ENCODE assay signal across 3 cellular contexts in the genomic region with DNA sequence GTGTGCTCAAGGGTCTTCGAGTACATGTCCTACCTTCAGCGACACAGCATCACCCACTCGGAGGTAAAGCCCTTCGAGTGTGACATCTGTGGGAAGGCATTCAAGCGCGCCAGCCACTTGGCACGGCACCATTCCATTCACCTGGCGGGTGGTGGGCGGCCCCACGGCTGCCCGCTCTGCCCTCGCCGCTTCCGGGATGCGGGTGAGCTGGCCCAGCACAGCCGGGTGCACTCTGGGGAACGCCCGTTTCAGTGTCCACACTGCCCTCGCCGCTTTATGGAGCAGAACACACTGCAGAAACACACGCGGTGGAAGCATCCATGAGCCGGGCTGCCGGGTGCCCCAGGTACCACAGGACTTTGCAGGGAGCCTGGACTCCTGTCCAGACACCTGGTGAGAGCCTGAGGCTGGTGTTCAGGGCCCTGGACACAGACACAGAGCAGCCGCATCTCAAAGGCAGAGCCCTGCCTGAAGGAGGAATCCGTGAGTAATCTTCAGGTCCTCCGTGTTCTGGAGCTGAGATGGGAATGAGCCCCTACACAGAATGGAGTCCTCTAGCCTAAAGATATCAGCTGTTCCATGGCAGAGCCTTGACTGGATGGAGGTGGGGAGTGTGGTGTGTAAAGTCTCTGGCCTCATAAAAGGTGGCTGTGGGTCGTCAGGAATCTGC.
TF ChIP-seq lines count a peak whose summit lies in the region.

No MANE protein-coding gene starts in this region.

TF ChIP-seq in Ishikawa, 13 proteins besides CTCF, POLR2A, EP300 and RAD21:
- TF ChIP-seq TEAD4 (IDR thresholded peaks at IDR 0.05) (peak; percentile 33; the same call in 1 of the 2 replicates), TCF12 (IDR thresholded peaks at IDR 0.05; ENCODE audit: low read depth) (peak; percentile 74), TAF1 (IDR thresholded peaks at IDR 0.05; ENCODE audit: low read depth) (0 out of 2 replicates have a peak, but pooled peaks have one; percentile 28), CEBPB (IDR thresholded peaks at IDR 0.05) (no peak), EGR1 (IDR thresholded peaks at IDR 0.05) (peak; percentile 38; the same call in 1 of the 2 replicates), YY1 (IDR thresholded peaks at IDR 0.05; ENCODE audit: low read depth) (0 out of 2 replicates have a peak, but pooled peaks have one; percentile 32), NFIC (IDR thresholded peaks at IDR 0.05) (peak; percentile 73), CREB1 (IDR thresholded peaks at IDR 0.05; ENCODE audit: low read depth) (no peak), FOXM1 (IDR thresholded peaks at IDR 0.05; ENCODE audit: borderline replicate concordance, low read depth) (no peak)
- TF ChIP-seq, protein P1, sequence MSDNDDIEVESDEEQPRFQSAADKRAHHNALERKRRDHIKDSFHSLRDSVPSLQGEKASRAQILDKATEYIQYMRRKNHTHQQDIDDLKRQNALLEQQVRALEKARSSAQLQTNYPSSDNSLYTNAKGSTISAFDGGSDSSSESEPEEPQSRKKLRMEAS (IDR thresholded peaks at IDR 0.05), result peak; percentile 70

TF ChIP-seq in GM12878, 131 proteins besides CTCF, POLR2A, EP300 and RAD21:
- TF ChIP-seq, protein P2, sequence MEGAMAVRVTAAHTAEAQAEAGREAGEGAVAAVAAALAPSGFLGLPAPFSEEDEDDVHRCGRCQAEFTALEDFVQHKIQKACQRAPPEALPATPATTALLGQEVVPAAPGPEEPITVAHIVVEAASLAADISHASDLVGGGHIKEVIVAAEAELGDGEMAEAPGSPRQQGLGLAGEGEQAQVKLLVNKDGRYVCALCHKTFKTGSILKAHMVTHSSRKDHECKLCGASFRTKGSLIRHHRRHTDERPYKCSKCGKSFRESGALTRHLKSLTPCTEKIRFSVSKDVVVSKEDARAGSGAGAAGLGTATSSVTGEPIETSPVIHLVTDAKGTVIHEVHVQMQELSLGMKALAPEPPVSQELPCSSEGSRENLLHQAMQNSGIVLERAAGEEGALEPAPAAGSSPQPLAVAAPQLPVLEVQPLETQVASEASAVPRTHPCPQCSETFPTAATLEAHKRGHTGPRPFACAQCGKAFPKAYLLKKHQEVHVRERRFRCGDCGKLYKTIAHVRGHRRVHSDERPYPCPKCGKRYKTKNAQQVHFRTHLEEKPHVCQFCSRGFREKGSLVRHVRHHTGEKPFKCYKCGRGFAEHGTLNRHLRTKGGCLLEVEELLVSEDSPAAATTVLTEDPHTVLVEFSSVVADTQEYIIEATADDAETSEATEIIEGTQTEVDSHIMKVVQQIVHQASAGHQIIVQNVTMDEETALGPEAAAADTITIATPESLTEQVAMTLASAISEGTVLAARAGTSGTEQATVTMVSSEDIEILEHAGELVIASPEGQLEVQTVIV (IDR thresholded peaks at IDR 0.05; ENCODE audit: borderline replicate concordance, partially characterized antibody), result no peak
- TF ChIP-seq TCF3 (IDR thresholded peaks at IDR 0.05; ENCODE audit: borderline replicate concordance, insufficient read depth, low read depth, low read length) (0 out of 2 replicates have a peak, but pooled peaks have one; percentile 10), RUNX3 (IDR thresholded peaks at IDR 0.05; ENCODE audit: low read length) (0 out of 2 replicates have a peak, but pooled peaks have one; percentile 15), PAX5 (IDR thresholded peaks at IDR 0.05; ENCODE audit: borderline replicate concordance, low read depth, low read length) (0 out of 2 replicates have a peak, but pooled peaks have one; percentile 15), ZNF274 (IDR thresholded peaks at IDR 0.05; ENCODE audit: insufficient read depth, insufficient read length) (no peak)
- TF ChIP-seq, protein P3, sequence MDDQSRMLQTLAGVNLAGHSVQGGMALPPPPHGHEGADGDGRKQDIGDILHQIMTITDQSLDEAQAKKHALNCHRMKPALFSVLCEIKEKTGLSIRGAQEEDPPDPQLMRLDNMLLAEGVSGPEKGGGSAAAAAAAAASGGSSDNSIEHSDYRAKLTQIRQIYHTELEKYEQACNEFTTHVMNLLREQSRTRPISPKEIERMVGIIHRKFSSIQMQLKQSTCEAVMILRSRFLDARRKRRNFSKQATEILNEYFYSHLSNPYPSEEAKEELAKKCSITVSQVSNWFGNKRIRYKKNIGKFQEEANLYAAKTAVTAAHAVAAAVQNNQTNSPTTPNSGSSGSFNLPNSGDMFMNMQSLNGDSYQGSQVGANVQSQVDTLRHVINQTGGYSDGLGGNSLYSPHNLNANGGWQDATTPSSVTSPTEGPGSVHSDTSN (IDR thresholded peaks at IDR 0.05; ENCODE audit: insufficient replicate concordance, low read depth, low read length), result no peak
TF ChIP-seq in GM12878: peak in this region for 3.

TF ChIP-seq in GM12891, 5 proteins besides CTCF, POLR2A, EP300 and RAD21:
- TF ChIP-seq TAF1 (IDR thresholded peaks at IDR 0.05; ENCODE audit: low read depth, low read length) (no peak), POU2F2 (IDR thresholded peaks at IDR 0.05; ENCODE audit: low read depth, low read length) (no peak), POLR2AphosphoS5 (IDR thresholded peaks at IDR 0.05; ENCODE audit: low read depth, low read length) (no peak), PAX5 (IDR thresholded peaks at IDR 0.05; ENCODE audit: insufficient read depth, low read length, severe bottlenecking) (no peak), SPI1 (IDR thresholded peaks at IDR 0.05; ENCODE audit: low read depth, low read length) (no peak)
TF ChIP-seq in GM12891: peak in this region for 0.
